In the genomic region with DNA sequence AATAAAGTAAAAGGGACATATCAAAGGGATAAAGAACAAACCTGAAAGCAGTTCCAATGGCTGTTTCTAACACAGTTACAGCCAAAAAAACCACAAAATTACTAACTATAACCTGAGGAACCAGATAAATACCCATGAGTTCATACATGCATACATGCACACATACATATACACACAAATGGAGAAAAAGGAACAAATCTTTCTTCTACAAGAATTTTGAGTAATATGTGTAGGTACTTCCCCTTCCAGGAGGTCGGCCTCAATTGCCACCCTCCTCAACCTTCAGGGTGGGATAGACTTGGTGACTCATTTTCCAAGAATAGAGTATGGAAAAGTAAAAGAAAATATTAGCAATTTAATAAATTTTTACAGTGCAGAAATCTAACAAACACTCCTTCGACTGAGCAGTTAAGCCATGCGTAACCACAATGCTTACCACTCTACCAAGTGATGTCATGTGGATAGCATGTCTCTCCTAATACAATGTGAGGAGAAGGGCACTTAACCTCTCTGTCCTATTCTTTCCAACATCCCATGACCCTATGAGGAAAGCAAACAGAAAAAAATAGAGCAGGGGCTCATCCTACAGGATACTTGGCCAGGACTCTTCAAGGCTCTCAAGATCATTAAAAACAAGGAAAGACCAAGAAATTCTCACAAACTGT, we compare ENCODE assay signal across 11 cellular contexts.
DNase-seq lines count a peak whose midpoint lies in the region; ATAC-seq, FAIRE-seq and TF ChIP-seq lines count a peak whose summit lies in the region.
"Had no signal": no experiment of that assay in that cellular context is flagged by ENCODE, and none has a peak within 500 bp of the region (broad histone marks: within the 10 kb centered on the region; RNA-seq: fewer than 3 reads in every experiment).

No MANE protein-coding gene starts in this region.

- TF ChIP-seq RAD21 in GM12878 (IDR thresholded peaks at IDR 0.05; ENCODE audit: insufficient read depth, low read depth, low read length): no peak

- H3K27me3 ChIP-seq in GM12878 (replicated peaks in 1 of 2; ENCODE audit: control insufficient read depth in 2 of 2, insufficient read depth in 2 of 2, low read length in 1 of 2) (no peaks in the 10 kb centered on the region), tibial artery (no peaks in the 10 kb centered on the region), uterus (no peaks in the 10 kb centered on the region)

- H4K20me1 ChIP-seq in GM12878 (ENCODE audit: control insufficient read depth, insufficient read depth): no peaks in the 10 kb centered on the region

- H3K4me1 ChIP-seq in GM12878 (ENCODE audit: control insufficient read depth, insufficient read depth, low read length) (no peaks in the 10 kb centered on the region), tibial artery (no peaks in the 10 kb centered on the region), uterus (no peaks in the 10 kb centered on the region)
- H3K4me1 ChIP-seq: lower lobe of right lung had no signal

- intact Hi-C loops in GM12878 (cut with micrococcal nuclease; ENCODE audit: unreplicated experiment): no loop called here
- intact Hi-C loops in tibial artery (cut with DNase I; ENCODE audit: low total_unique reads): no loop called here
- intact Hi-C loops in uterus (cut with DNase I; ENCODE audit: low total_unique reads): no loop called here

- no peak overlapping the region for H3K4me2 ChIP-seq in GM12878 (ENCODE audit: control insufficient read depth, insufficient read depth)

- SMC1A ChIA-PET in GM12878 (lab: Charles Lee; ENCODE audit: uncharacterized antibody, unreplicated experiment): no interaction called here

- H3K36me3 ChIP-seq in GM12878 (ENCODE audit: control insufficient read depth in 2 of 2, insufficient read depth in 2 of 2, low read length in 1 of 2): no peaks in the 10 kb centered on the region
- H3K36me3 ChIP-seq in tibial artery: no peaks in the 10 kb centered on the region
- H3K36me3 ChIP-seq in uterus: no peaks in the 10 kb centered on the region
- H3K36me3 ChIP-seq: lower lobe of right lung had no signal

- CTCF ChIA-PET in GM12878 (lab: Yijun Ruan, JAX): interaction anchor here (0.6 kb wide), 1 partner anchor 204 kb away, joined by 3 read pairs; no protein-coding TSS in a partner anchor

- H3K9me3 ChIP-seq in GM12878 (replicated peaks; ENCODE audit: control insufficient read depth, insufficient read depth, low read length) (no peaks in the 10 kb centered on the region; the same call in 2 of the 3 replicates), tibial artery (peaks cover 0 to 6% (median 4%) of the 10 kb centered on the region in 3 donors), uterus (peaks cover 0 to 6% of the 10 kb centered on the region in 2 donors)

- no peak for TF ChIP-seq POLR2A in GM12878 (IDR thresholded peaks at IDR 0.05; ENCODE audit: low read depth, low read length)
- TF ChIP-seq POLR2A in uterus (IDR thresholded peaks at IDR 0.05): no peak

- peak; percentile 43 for DNase-seq in DMS79 treated with DMSO at 0.1 percent for 48 hours (lab: John Stamatoyannopoulos, UW)
- peak; percentile 85 for DNase-seq in NCI-H187 treated with DMSO at 0.1 percent for 48 hours (lab: John Stamatoyannopoulos, UW)
- no peak for DNase-seq in GM12878 (ENCODE audit: low read depth, low spot score)
- peak; percentile 43 for DNase-seq in non-pigmented ciliary epithelial cell (ENCODE audit: low read depth)
- DNase-seq in tibial artery: no peak
- no peak for DNase-seq in stimulated activated naive CD4-positive, alpha-beta T cell (lab: John Stamatoyannopoulos, UW)
- no peak for DNase-seq in uterus
- DNase-seq: activated CD8-positive, alpha-beta T cell treated with anti-CD3 and anti-CD28 coated beads, Interleukin-2, amount 10 ng/mL, durations not matched to agents 7 days and 5 days; activated naive CD4-positive, alpha-beta T cell treated with Interleukin-2 at 50 U/mL for 16 hours; lower lobe of right lung had no signal

- POLR2A ChIA-PET in GM12878 (lab: Charles Lee): no interaction called here

- BruUV-seq in GM12878 (replicated peaks; lab: Mats Ljungman, UMichigan): no TSS peak

- H3K27ac ChIP-seq in GM12878 (ENCODE audit: control insufficient read depth, insufficient read depth) (no peak overlapping the region), tibial artery (no peak overlapping the region), uterus (no peak overlapping the region)
- H3K27ac ChIP-seq: lower lobe of right lung had no signal

- no peaks in the 10 kb centered on the region for H3K79me2 ChIP-seq in GM12878 (ENCODE audit: control insufficient read depth, insufficient read depth, low read length)

- no peak for TF ChIP-seq CTCF in GM12878 (IDR thresholded peaks at IDR 0.05 in 2 of 3, conservative IDR thresholded peaks at IDR 0.05 in 1 of 3; ENCODE audit: control insufficient read depth in 2 of 3, extremely low read depth in 1 of 3, insufficient read depth in 1 of 3, low read depth in 3 of 3, low read length in 3 of 3)
- TF ChIP-seq CTCF in tibial artery (IDR thresholded peaks at IDR 0.05): no peak
- TF ChIP-seq CTCF in uterus (IDR thresholded peaks at IDR 0.05): no peak

- no peak overlapping the region for H2AFZ ChIP-seq in GM12878 (ENCODE audit: control insufficient read depth, low read depth, low read length)

- no peak for TF ChIP-seq EP300 in GM12878 (IDR thresholded peaks at IDR 0.05; ENCODE audit: borderline replicate concordance in 1 of 2, control insufficient read depth in 1 of 2, low read depth in 2 of 2, low read length in 2 of 2)

- no peak for FAIRE-seq in GM12878 (lab: Jason Lieb, UNC)

- 52% methylated on average over 3 of the region's 3 CpGs for WGBS in GM12878 (ENCODE audit: insufficient coverage, insufficient replicate concordance, low lambda C conversion rate, missing lambda C conversion rate)

- H3K4me3 ChIP-seq in GM12878 (no peak overlapping the region), tibial artery (no peak overlapping the region), uterus (no peak overlapping the region)
- H3K4me3 ChIP-seq: lower lobe of right lung, skin epidermis had no signal

- RAD21 ChIA-PET in GM12878 (lab: Charles Lee; ENCODE audit: unreplicated experiment): no interaction called here

- no peak for ATAC-seq in GM12878
- ATAC-seq: activated CD8-positive, alpha-beta T cell treated with anti-CD3 and anti-CD28 coated beads, Interleukin-2, amount 10 ng/mL, durations not matched to agents 7 days and 5 days; lower lobe of right lung had no signal

- no peak overlapping the region for H3K9ac ChIP-seq in GM12878 (ENCODE audit: control insufficient read depth, insufficient read depth, low read length)

- in situ Hi-C loops in GM12878 (cut with MboI): no loop called here

TF ChIP-seq in GM12878, 131 proteins besides CTCF, POLR2A, EP300 and RAD21:
- no peak for TF ChIP-seq GATAD2B (conservative IDR thresholded peaks at IDR 0.05; ENCODE audit: low read depth)
- TF ChIP-seq, protein P1, sequence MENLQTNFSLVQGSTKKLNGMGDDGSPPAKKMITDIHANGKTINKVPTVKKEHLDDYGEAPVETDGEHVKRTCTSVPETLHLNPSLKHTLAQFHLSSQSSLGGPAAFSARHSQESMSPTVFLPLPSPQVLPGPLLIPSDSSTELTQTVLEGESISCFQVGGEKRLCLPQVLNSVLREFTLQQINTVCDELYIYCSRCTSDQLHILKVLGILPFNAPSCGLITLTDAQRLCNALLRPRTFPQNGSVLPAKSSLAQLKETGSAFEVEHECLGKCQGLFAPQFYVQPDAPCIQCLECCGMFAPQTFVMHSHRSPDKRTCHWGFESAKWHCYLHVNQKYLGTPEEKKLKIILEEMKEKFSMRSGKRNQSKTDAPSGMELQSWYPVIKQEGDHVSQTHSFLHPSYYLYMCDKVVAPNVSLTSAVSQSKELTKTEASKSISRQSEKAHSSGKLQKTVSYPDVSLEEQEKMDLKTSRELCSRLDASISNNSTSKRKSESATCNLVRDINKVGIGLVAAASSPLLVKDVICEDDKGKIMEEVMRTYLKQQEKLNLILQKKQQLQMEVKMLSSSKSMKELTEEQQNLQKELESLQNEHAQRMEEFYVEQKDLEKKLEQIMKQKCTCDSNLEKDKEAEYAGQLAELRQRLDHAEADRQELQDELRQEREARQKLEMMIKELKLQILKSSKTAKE (IDR thresholded peaks at IDR 0.05; ENCODE audit: low read depth, poor library complexity, severe bottlenecking): no peak
- TF ChIP-seq SUZ12 (IDR thresholded peaks at IDR 0.05; ENCODE audit: unreplicated experiment): no peak
- TF ChIP-seq, protein P2, sequence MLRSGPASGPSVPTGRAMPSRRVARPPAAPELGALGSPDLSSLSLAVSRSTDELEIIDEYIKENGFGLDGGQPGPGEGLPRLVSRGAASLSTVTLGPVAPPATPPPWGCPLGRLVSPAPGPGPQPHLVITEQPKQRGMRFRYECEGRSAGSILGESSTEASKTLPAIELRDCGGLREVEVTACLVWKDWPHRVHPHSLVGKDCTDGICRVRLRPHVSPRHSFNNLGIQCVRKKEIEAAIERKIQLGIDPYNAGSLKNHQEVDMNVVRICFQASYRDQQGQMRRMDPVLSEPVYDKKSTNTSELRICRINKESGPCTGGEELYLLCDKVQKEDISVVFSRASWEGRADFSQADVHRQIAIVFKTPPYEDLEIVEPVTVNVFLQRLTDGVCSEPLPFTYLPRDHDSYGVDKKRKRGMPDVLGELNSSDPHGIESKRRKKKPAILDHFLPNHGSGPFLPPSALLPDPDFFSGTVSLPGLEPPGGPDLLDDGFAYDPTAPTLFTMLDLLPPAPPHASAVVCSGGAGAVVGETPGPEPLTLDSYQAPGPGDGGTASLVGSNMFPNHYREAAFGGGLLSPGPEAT (IDR thresholded peaks at IDR 0.05; ENCODE audit: low read depth): no peak
- peak; percentile 9; the same call in 1 of the 2 replicates for TF ChIP-seq RUNX3 (IDR thresholded peaks at IDR 0.05; ENCODE audit: low read length)

Comparison
In these comparisons a context has a peak if more than half of its experiments do, and no peak if none do; other contexts are left out.
1. DNase-seq: peak in DMS79 treated with DMSO at 0.1 percent for 48 hours (single experiment), NCI-H187 treated with DMSO at 0.1 percent for 48 hours (single experiment) and non-pigmented ciliary epithelial cell (single experiment); none in GM12878 (single experiment), tibial artery (0 of 2), stimulated activated naive CD4-positive, alpha-beta T cell (0 of 6) and uterus (0 of 2).